In the genomic region with DNA sequence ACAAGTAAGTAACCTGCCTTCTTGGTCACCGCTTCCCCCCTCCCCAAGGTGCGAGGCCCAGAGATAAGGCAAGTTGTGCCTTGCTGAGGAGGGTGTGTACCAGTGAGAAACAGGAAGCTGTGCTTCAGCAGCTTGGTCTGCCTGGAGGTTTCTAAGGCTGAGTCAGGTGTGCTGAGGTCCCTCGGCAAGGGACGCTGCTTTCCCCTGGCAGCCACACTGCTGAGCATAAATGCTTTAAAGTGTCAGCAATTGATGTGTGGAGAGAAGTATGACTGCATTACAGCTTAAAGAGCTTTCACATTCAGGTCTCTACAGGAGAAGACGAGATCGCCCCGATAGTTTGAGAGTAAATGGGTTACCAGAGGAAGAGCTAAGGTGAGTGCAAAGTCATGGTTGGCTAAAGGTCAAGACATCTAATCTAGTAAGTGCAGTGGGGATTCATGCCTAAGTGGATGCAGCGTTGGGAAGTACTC, we compare ENCODE assay signal across 8 cellular contexts.
A peak's percentile ranks its signal among the peaks of the same experiment; 100 is the strongest.
DNase-seq lines count a peak whose midpoint lies in the region; ATAC-seq, FAIRE-seq and TF ChIP-seq lines count a peak whose summit lies in the region.

No MANE protein-coding gene starts in this region.

- TF ChIP-seq CTCF in GM12878 (IDR thresholded peaks at IDR 0.05 in 2 of 3, conservative IDR thresholded peaks at IDR 0.05 in 1 of 3; ENCODE audit: control insufficient read depth in 2 of 3, extremely low read depth in 1 of 3, insufficient read depth in 1 of 3, low read depth in 3 of 3, low read length in 3 of 3) (no peak), lower lobe of right lung (IDR thresholded peaks at IDR 0.05) (no peak), foreskin fibroblast (IDR thresholded peaks at IDR 0.05; ENCODE audit: low read depth, low read length) (no peak)

- 0 out of 2 replicates have a peak overlapping the region, but pooled peaks have one; percentile 5 for H3K9ac ChIP-seq in GM12878 (ENCODE audit: control insufficient read depth, insufficient read depth, low read length)

- no peak for TF ChIP-seq RAD21 in GM12878 (IDR thresholded peaks at IDR 0.05; ENCODE audit: insufficient read depth, low read depth, low read length)

- H3K27me3 ChIP-seq in GM12878 (replicated peaks in 1 of 2; ENCODE audit: control insufficient read depth in 2 of 2, insufficient read depth in 2 of 2, low read length in 1 of 2) (no peaks in the 10 kb centered on the region), lower lobe of right lung (ENCODE audit: low read depth) (no peaks in the 10 kb centered on the region)

- in situ Hi-C loops in KBM-7 (cut with MboI; ENCODE audit: low pct_unique_long_range_greater_than_20kb, low sequenced_read_pairs), result loop anchor here (25.0 kb wide), 1 partner anchor 91 kb away; the partner anchor contains the start of gene RANBP2
- in situ Hi-C loops in GM12878 (cut with MboI), result no loop called here

- CTCF ChIA-PET in GM12878 (lab: Yijun Ruan, JAX), result interaction anchor here (0.6 to 11.7 kb wide), 6 partner anchors 8 to 146 kb away, joined by 3 to 161 read pairs (median 10); no protein-coding TSS in a partner anchor

- intact Hi-C loops in GM12878 (cut with micrococcal nuclease; ENCODE audit: unreplicated experiment), result no loop called here
- intact Hi-C loops in lower lobe of right lung (cut with DNase I), result no loop called here

- peak; percentile 43; the same call in 1 of the 2 replicates for TF ChIP-seq POLR2A in GM12878 (IDR thresholded peaks at IDR 0.05; ENCODE audit: low read depth, low read length)

- 1% methylated on average over 8 of the region's 8 CpGs for WGBS in GM12878 (ENCODE audit: insufficient coverage, insufficient replicate concordance, low lambda C conversion rate, missing lambda C conversion rate)

- H3K4me3 ChIP-seq in GM12878 (no peak overlapping the region), lower lobe of right lung (peak overlapping the region; percentile 35), foreskin fibroblast (ENCODE audit: low read depth in 1 of 2, low read length in 2 of 2) (no peak overlapping the region)

- H3K4me2 ChIP-seq in GM12878 (ENCODE audit: control insufficient read depth, insufficient read depth), result peak overlapping the region; percentile 46

- peaks cover 1% of the 10 kb centered on the region; the same call in 1 of the 2 replicates for H3K79me2 ChIP-seq in GM12878 (ENCODE audit: control insufficient read depth, insufficient read depth, low read length)

- no peak overlapping the region for H2AFZ ChIP-seq in GM12878 (ENCODE audit: control insufficient read depth, low read depth, low read length)

- peak; percentile 97 for FAIRE-seq in GM12878 (lab: Jason Lieb, UNC)

- H3K27ac ChIP-seq in GM12878 (ENCODE audit: control insufficient read depth, insufficient read depth), result no peak overlapping the region
- peak overlapping the region; percentile 59 for H3K27ac ChIP-seq in lower lobe of right lung

- H3K9me3 ChIP-seq in GM12878 (replicated peaks; ENCODE audit: control insufficient read depth, insufficient read depth, low read length) (no peaks in the 10 kb centered on the region), lower lobe of right lung (no peaks in the 10 kb centered on the region)

- H3K36me3 ChIP-seq in GM12878 (ENCODE audit: control insufficient read depth in 2 of 2, insufficient read depth in 2 of 2, low read length in 1 of 2), result no peaks in the 10 kb centered on the region
- H3K36me3 ChIP-seq in lower lobe of right lung, result no peaks in the 10 kb centered on the region

- RAD21 ChIA-PET in GM12878 (lab: Charles Lee; ENCODE audit: unreplicated experiment), result interaction anchor here (0.9 to 4.7 kb wide), 7 partner anchors 9 to 44 kb away, joined by 3 to 52 read pairs (median 4); no protein-coding TSS in a partner anchor

- H3K4me1 ChIP-seq in GM12878 (ENCODE audit: control insufficient read depth, insufficient read depth, low read length) (peaks cover 16% of the 10 kb centered on the region), lower lobe of right lung (peaks cover 92% of the 10 kb centered on the region)

- peak in 1 of 2 experiments; percentile 38; a peak in 1 of 4 replicates for TF ChIP-seq EP300 in GM12878 (IDR thresholded peaks at IDR 0.05; ENCODE audit: borderline replicate concordance in 1 of 2, control insufficient read depth in 1 of 2, low read depth in 2 of 2, low read length in 2 of 2)

- ATAC-seq in GM21723 (IDR thresholded peaks at IDR 0.05; ENCODE audit: unreplicated experiment), result peak; percentile 100
- peak; percentile 100 for ATAC-seq in GM12878
- ATAC-seq in lower lobe of right lung, result peak; percentile 87 to 91

- H4K20me1 ChIP-seq in GM12878 (ENCODE audit: control insufficient read depth, insufficient read depth), result no peaks in the 10 kb centered on the region; the same call in 1 of the 2 replicates

- DNase-seq in ELR (ENCODE audit: low read depth) (peak; percentile 66), KBM-7 (peak; percentile 67), T-helper 22 cell (ENCODE audit: low read depth) (peak; percentile 65), GM12878 (ENCODE audit: low read depth, low spot score) (no peak), lower lobe of right lung (peak; percentile 62), foreskin fibroblast (no peak)
- DNase-seq in stimulated activated CD8-positive, alpha-beta memory T cell treated with anti-CD3 and anti-CD28 coated beads, Interleukin-7, amount 100 ng/mL, for 1 hour (ENCODE audit: low read depth in 2 of 2), result peak; percentile 42 to 50

- SMC1A ChIA-PET in GM12878 (lab: Charles Lee; ENCODE audit: uncharacterized antibody, unreplicated experiment), result interaction anchor here (1.0 to 23.9 kb wide), 5 partner anchors 4 to 28 kb away, joined by 5 to 800 read pairs (median 7); no protein-coding TSS in a partner anchor

- POLR2A ChIA-PET in GM12878 (lab: Charles Lee), result interaction anchor here (1.0 to 2.0 kb wide), 5 partner anchors 9 to 11 kb away, joined by 3 to 17 read pairs (median 5); no protein-coding TSS in a partner anchor

- BruUV-seq in GM12878 (replicated peaks; lab: Mats Ljungman, UMichigan), result no TSS peak

TF ChIP-seq in GM12878, 131 proteins besides CTCF, POLR2A, EP300 and RAD21 (continues in another document):
- TF ChIP-seq, protein P1, sequence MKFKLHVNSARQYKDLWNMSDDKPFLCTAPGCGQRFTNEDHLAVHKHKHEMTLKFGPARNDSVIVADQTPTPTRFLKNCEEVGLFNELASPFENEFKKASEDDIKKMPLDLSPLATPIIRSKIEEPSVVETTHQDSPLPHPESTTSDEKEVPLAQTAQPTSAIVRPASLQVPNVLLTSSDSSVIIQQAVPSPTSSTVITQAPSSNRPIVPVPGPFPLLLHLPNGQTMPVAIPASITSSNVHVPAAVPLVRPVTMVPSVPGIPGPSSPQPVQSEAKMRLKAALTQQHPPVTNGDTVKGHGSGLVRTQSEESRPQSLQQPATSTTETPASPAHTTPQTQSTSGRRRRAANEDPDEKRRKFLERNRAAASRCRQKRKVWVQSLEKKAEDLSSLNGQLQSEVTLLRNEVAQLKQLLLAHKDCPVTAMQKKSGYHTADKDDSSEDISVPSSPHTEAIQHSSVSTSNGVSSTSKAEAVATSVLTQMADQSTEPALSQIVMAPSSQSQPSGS (IDR thresholded peaks at IDR 0.05; ENCODE audit: low read length), result no peak
- TF ChIP-seq, protein P2, sequence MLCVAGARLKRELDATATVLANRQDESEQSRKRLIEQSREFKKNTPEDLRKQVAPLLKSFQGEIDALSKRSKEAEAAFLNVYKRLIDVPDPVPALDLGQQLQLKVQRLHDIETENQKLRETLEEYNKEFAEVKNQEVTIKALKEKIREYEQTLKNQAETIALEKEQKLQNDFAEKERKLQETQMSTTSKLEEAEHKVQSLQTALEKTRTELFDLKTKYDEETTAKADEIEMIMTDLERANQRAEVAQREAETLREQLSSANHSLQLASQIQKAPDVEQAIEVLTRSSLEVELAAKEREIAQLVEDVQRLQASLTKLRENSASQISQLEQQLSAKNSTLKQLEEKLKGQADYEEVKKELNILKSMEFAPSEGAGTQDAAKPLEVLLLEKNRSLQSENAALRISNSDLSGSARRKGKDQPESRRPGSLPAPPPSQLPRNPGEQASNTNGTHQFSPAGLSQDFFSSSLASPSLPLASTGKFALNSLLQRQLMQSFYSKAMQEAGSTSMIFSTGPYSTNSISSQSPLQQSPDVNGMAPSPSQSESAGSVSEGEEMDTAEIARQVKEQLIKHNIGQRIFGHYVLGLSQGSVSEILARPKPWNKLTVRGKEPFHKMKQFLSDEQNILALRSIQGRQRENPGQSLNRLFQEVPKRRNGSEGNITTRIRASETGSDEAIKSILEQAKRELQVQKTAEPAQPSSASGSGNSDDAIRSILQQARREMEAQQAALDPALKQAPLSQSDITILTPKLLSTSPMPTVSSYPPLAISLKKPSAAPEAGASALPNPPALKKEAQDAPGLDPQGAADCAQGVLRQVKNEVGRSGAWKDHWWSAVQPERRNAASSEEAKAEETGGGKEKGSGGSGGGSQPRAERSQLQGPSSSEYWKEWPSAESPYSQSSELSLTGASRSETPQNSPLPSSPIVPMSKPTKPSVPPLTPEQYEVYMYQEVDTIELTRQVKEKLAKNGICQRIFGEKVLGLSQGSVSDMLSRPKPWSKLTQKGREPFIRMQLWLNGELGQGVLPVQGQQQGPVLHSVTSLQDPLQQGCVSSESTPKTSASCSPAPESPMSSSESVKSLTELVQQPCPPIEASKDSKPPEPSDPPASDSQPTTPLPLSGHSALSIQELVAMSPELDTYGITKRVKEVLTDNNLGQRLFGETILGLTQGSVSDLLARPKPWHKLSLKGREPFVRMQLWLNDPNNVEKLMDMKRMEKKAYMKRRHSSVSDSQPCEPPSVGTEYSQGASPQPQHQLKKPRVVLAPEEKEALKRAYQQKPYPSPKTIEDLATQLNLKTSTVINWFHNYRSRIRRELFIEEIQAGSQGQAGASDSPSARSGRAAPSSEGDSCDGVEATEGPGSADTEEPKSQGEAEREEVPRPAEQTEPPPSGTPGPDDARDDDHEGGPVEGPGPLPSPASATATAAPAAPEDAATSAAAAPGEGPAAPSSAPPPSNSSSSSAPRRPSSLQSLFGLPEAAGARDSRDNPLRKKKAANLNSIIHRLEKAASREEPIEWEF (IDR thresholded peaks at IDR 0.05; ENCODE audit: insufficient replicate concordance, low read depth, low read length), result peak; percentile 24

Comparison
In these comparisons a context has a peak if more than half of its experiments do, and no peak if none do; other contexts are left out.
1. DNase-seq: peak in ELR (single experiment), KBM-7 (single experiment), T-helper 22 cell (single experiment), lower lobe of right lung (single experiment) and stimulated activated CD8-positive, alpha-beta memory T cell treated with anti-CD3 and anti-CD28 coated beads, Interleukin-7, amount 100 ng/mL, for 1 hour (2 of 2); none in GM12878 (single experiment) and foreskin fibroblast (0 of 2).
2. Peak in every context shown above with its lines, with median percentiles within 50 percentile points of each other: ATAC-seq.